In genomic region chr16:80828495-80828894, GRCh38 we compare ENCODE assay signal across 1 cellular context.
A peak's percentile ranks its signal among the peaks of the same experiment; 100 is the strongest.
TF ChIP-seq lines count a peak whose summit lies in the region.

No MANE protein-coding gene starts in this region.

TF ChIP-seq in HepG2, 621 proteins besides CTCF, POLR2A, EP300 and RAD21 (continued from another document and continues in another):
- no peak for TF ChIP-seq ZNF142 (CRISPR knock-in tag; IDR thresholded peaks at IDR 0.05)
- TF ChIP-seq RERE (CRISPR knock-in tag; IDR thresholded peaks at IDR 0.05; ENCODE audit: low read depth), result 0 out of 2 replicates have a peak, but pooled peaks have one; percentile 55
- TF ChIP-seq IKZF1 (IDR thresholded peaks at IDR 0.05), result no peak
- no peak for TF ChIP-seq FOXP1 (IDR thresholded peaks at IDR 0.05)
- peak; percentile 43; the same call in 1 of the 2 replicates for TF ChIP-seq FOXP1 (CRISPR knock-in tag; IDR thresholded peaks at IDR 0.05)
- peak; percentile 33; the same call in 1 of the 2 replicates for TF ChIP-seq MAX (IDR thresholded peaks at IDR 0.05)
- TF ChIP-seq SOX13 (IDR thresholded peaks at IDR 0.05), result no peak
- peak in 1 of 2 experiments; percentile 77; a peak in 2 of 4 replicates for TF ChIP-seq SOX13 (CRISPR knock-in tag; conservative IDR thresholded peaks at IDR 0.05 in 1 of 2, IDR thresholded peaks at IDR 0.05 in 1 of 2)
- TF ChIP-seq ARNTL (CRISPR knock-in tag; IDR thresholded peaks at IDR 0.05), result peak; percentile 91
- no peak for TF ChIP-seq ZNF232 (CRISPR knock-in tag; IDR thresholded peaks at IDR 0.05; ENCODE audit: borderline replicate concordance)
- TF ChIP-seq, protein P1, sequence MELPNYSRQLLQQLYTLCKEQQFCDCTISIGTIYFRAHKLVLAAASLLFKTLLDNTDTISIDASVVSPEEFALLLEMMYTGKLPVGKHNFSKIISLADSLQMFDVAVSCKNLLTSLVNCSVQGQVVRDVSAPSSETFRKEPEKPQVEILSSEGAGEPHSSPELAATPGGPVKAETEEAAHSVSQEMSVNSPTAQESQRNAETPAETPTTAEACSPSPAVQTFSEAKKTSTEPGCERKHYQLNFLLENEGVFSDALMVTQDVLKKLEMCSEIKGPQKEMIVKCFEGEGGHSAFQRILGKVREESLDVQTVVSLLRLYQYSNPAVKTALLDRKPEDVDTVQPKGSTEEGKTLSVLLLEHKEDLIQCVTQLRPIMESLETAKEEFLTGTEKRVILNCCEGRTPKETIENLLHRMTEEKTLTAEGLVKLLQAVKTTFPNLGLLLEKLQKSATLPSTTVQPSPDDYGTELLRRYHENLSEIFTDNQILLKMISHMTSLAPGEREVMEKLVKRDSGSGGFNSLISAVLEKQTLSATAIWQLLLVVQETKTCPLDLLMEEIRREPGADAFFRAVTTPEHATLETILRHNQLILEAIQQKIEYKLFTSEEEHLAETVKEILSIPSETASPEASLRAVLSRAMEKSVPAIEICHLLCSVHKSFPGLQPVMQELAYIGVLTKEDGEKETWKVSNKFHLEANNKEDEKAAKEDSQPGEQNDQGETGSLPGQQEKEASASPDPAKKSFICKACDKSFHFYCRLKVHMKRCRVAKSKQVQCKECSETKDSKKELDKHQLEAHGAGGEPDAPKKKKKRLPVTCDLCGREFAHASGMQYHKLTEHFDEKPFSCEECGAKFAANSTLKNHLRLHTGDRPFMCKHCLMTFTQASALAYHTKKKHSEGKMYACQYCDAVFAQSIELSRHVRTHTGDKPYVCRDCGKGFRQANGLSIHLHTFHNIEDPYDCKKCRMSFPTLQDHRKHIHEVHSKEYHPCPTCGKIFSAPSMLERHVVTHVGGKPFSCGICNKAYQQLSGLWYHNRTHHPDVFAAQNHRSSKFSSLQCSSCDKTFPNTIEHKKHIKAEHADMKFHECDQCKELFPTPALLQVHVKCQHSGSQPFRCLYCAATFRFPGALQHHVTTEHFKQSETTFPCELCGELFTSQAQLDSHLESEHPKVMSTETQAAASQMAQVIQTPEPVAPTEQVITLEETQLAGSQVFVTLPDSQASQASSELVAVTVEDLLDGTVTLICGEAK (IDR thresholded peaks at IDR 0.05), result no peak
- TF ChIP-seq, protein P1 (CRISPR knock-in tag; IDR thresholded peaks at IDR 0.05), result peak; percentile 36; the same call in 1 of the 2 replicates
- TF ChIP-seq SOX6 (IDR thresholded peaks at IDR 0.05), result no peak
- peak; percentile 78 for TF ChIP-seq SOX6 (CRISPR knock-in tag; IDR thresholded peaks at IDR 0.05)
- peak; percentile 56; the same call in 1 of the 2 replicates for TF ChIP-seq FOXO1 (CRISPR knock-in tag; IDR thresholded peaks at IDR 0.05)
- TF ChIP-seq, protein P2, sequence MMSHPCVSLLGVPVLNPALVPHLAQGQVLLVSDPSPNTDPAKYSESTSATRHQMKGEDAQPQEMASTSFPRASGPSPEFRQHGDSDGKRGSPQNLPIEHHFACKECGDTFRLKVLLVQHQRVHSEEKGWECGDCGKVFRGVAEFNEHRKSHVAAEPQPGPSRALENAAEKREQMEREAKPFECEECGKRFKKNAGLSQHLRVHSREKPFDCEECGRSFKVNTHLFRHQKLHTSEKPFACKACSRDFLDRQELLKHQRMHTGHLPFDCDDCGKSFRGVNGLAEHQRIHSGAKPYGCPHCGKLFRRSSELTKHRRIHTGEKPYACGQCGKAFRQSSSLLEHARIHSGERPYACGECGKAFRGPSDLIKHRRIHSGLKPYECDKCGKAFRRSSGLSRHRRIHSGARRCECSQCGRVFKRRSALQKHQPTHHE (CRISPR knock-in tag; IDR thresholded peaks at IDR 0.05; ENCODE audit: borderline replicate concordance), result no peak
- TF ChIP-seq, protein P3, sequence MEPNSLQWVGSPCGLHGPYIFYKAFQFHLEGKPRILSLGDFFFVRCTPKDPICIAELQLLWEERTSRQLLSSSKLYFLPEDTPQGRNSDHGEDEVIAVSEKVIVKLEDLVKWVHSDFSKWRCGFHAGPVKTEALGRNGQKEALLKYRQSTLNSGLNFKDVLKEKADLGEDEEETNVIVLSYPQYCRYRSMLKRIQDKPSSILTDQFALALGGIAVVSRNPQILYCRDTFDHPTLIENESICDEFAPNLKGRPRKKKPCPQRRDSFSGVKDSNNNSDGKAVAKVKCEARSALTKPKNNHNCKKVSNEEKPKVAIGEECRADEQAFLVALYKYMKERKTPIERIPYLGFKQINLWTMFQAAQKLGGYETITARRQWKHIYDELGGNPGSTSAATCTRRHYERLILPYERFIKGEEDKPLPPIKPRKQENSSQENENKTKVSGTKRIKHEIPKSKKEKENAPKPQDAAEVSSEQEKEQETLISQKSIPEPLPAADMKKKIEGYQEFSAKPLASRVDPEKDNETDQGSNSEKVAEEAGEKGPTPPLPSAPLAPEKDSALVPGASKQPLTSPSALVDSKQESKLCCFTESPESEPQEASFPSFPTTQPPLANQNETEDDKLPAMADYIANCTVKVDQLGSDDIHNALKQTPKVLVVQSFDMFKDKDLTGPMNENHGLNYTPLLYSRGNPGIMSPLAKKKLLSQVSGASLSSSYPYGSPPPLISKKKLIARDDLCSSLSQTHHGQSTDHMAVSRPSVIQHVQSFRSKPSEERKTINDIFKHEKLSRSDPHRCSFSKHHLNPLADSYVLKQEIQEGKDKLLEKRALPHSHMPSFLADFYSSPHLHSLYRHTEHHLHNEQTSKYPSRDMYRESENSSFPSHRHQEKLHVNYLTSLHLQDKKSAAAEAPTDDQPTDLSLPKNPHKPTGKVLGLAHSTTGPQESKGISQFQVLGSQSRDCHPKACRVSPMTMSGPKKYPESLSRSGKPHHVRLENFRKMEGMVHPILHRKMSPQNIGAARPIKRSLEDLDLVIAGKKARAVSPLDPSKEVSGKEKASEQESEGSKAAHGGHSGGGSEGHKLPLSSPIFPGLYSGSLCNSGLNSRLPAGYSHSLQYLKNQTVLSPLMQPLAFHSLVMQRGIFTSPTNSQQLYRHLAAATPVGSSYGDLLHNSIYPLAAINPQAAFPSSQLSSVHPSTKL (CRISPR knock-in tag; IDR thresholded peaks at IDR 0.05), result peak; percentile 62; the same call in 1 of the 2 replicates
- no peak for TF ChIP-seq GATAD1 (CRISPR knock-in tag; IDR thresholded peaks at IDR 0.05)
- no peak for TF ChIP-seq ZNF782 (CRISPR knock-in tag; IDR thresholded peaks at IDR 0.05; ENCODE audit: borderline replicate concordance)
- peak; percentile 55 for TF ChIP-seq ISL2 (CRISPR knock-in tag; IDR thresholded peaks at IDR 0.05)
